In genomic region chr2:200811336-200812121, GRCh38 we compare ENCODE assay signal across 1 cellular context.
TF ChIP-seq lines count a peak whose summit lies in the region.

Gene BZW1 (plus strand): TSS chr2:200811910. CDS start chr2:200813218, 1,308 bp downstream.

TF ChIP-seq in K562, 482 proteins besides CTCF, POLR2A, EP300 and RAD21 (continued from another document and continues in another):
- TF ChIP-seq BRF2 (IDR thresholded peaks at IDR 0.05; ENCODE audit: borderline replicate concordance, insufficient read depth, insufficient read length) (no peak), ZNF174 (CRISPR knock-in tag; IDR thresholded peaks at IDR 0.05) (no peak), DACH1 (IDR thresholded peaks at IDR 0.05; ENCODE audit: partially characterized antibody) (peak; percentile 61), NRF1 (conservative IDR thresholded peaks at IDR 0.05 in 1 of 2, IDR thresholded peaks at IDR 0.05 in 1 of 2) (peak in 1 of 2 experiments; percentile 17; a peak in 2 of 4 replicates), TBP (optimal IDR thresholded peaks at IDR 0.05; ENCODE audit: low read depth, low read length) (peak; percentile 87), KLF6 (CRISPR knock-in tag; IDR thresholded peaks at IDR 0.05; ENCODE audit: borderline replicate concordance) (0 out of 2 replicates have a peak, but pooled peaks have one; percentile 56), VEZF1 (CRISPR knock-in tag; IDR thresholded peaks at IDR 0.05) (peak; percentile 98), HES1 (IDR thresholded peaks at IDR 0.05; ENCODE audit: low read depth) (no peak), USF1 (CRISPR knock-in tag; IDR thresholded peaks at IDR 0.05) (no peak), ZNF232 (CRISPR knock-in tag; IDR thresholded peaks at IDR 0.05) (no peak), ZSCAN32 (CRISPR knock-in tag; IDR thresholded peaks at IDR 0.05) (0 out of 2 replicates have a peak, but pooled peaks have one; percentile 55), DMBX1 (CRISPR knock-in tag; IDR thresholded peaks at IDR 0.05; ENCODE audit: borderline replicate concordance) (no peak), SUPT5H (IDR thresholded peaks at IDR 0.05) (peak; percentile 87), CBX1 (IDR thresholded peaks at IDR 0.05; ENCODE audit: low read depth) (peak; percentile 20; the same call in 1 of the 2 replicates), KLF1 (tag; IDR thresholded peaks at IDR 0.05) (peak; percentile 52; the same call in 1 of the 2 replicates), ZNF583 (CRISPR knock-in tag; IDR thresholded peaks at IDR 0.05) (no peak), KAT7 (CRISPR knock-in tag; IDR thresholded peaks at IDR 0.05; ENCODE audit: borderline replicate concordance) (no peak; the same call in 1 of the 2 replicates), TCF3 (CRISPR knock-in tag; IDR thresholded peaks at IDR 0.05) (no peak), HNRNPLL (IDR thresholded peaks at IDR 0.05; ENCODE audit: low read depth, low read length, poor library complexity, severe bottlenecking) (peak; percentile 84), BCLAF1 (IDR thresholded peaks at IDR 0.05; ENCODE audit: borderline replicate concordance in 1 of 2, control insufficient read depth in 1 of 2, low read depth in 2 of 2, low read length in 1 of 2) (peak in 1 of 2 experiments; percentile 94; a peak in 2 of 4 replicates), FOXK2 (conservative IDR thresholded peaks at IDR 0.05 in 1 of 2, IDR thresholded peaks at IDR 0.05 in 1 of 2; ENCODE audit: low read depth in 2 of 2) (peak in 1 of 2 experiments; percentile 99; a peak in 2 of 4 replicates), TAF15 (IDR thresholded peaks at IDR 0.05; ENCODE audit: low read depth, low read length) (no peak), UBTF (IDR thresholded peaks at IDR 0.05; ENCODE audit: borderline replicate concordance in 1 of 2, low read depth in 2 of 2, low read length in 2 of 2) (0 out of 4 replicates have a peak, but pooled peaks of 1 of the 2 experiments have one; percentile 13), PHF8 (IDR thresholded peaks at IDR 0.05; ENCODE audit: borderline replicate concordance, low read length) (peak; percentile 71; the same call in 1 of the 2 replicates), GABPB1 (CRISPR knock-in tag; IDR thresholded peaks at IDR 0.05) (peak; percentile 86), POLR2H (tag; IDR thresholded peaks at IDR 0.05; ENCODE audit: low read depth) (peak; percentile 75), ATF1 (CRISPR knock-in tag; IDR thresholded peaks at IDR 0.05) (no peak), ATF1 (tag; IDR thresholded peaks at IDR 0.05) (peak; percentile 40; the same call in 1 of the 2 replicates), ELF1 (tag; IDR thresholded peaks at IDR 0.05) (peak; percentile 98), PKNOX1 (IDR thresholded peaks at IDR 0.05) (no peak), SMAD4 (CRISPR knock-in tag; conservative IDR thresholded peaks at IDR 0.05) (no peak; the same call in 1 of the 2 replicates), ZBTB11 (CRISPR knock-in tag; IDR thresholded peaks at IDR 0.05) (peak in 1 of 3 experiments; percentile 71; a peak in 2 of 6 replicates), PRDM10 (IDR thresholded peaks at IDR 0.05; ENCODE audit: partially characterized antibody) (peak; percentile 100), HNRNPH1 (optimal IDR thresholded peaks at IDR 0.05; ENCODE audit: low read depth, low read length) (no peak), MBD2 (IDR thresholded peaks at IDR 0.05; ENCODE audit: borderline replicate concordance, low read depth) (peak; percentile 92)
